Comparison of ENCODE assay signal across 8 cellular contexts in the genomic region with DNA sequence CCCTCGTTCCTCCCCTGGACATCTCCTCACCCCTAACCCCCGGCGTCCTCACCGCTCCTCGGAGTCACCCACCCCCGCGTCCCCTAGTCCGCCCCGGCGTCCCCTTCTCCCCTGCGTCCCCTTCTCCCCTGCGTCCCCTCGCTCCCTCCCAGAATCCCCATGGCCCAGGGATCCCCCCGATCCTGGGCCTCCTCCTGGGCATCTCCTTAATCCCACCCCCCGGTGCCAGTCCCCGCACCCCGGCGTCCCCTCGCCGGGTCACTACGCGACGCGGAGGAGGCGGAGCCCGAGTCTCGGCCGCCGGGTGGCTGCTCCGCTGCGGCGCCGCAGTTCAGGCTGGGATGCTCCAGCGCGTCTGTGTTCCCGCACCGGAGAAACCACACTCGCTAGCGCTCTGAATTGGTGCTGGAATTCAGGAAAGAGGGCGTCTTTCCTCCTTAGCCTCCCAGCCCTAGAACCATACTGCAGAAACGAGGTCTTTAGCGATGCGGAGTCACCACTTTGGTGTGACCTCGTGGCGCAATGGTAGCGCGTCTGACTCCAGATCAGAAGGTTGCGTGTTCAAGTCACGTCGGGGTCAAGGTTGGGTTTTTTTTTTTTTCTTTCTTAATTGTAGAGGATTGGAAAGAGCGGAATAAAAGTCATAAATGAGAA. TPM values are rescaled to one million over a fixed set of nuclear protein-coding genes. Genes with fewer than 3 reads are reported as not detected.
DNase-seq lines count a peak whose midpoint lies in the region; ATAC-seq and TF ChIP-seq lines count a peak whose summit lies in the region.

No MANE protein-coding gene starts in this region.

- no peaks in the 10 kb centered on the region for H3K27me3 ChIP-seq in upper lobe of right lung

- peak overlapping the region; percentile 77 for H3K27ac ChIP-seq in upper lobe of right lung

- peaks cover 2% of the 10 kb centered on the region for H3K36me3 Mint-ChIP-seq in T-helper 17 cell (ENCODE audit: low read depth)

- no peaks in the 10 kb centered on the region for H3K36me3 ChIP-seq in upper lobe of right lung

- peaks cover 9% of the 10 kb centered on the region for H3K4me1 Mint-ChIP-seq in T-helper 17 cell

- no peaks in the 10 kb centered on the region for H3K9me3 ChIP-seq in T-helper 17 cell (ENCODE audit: control insufficient read depth, low read length, poor library complexity, severe bottlenecking)
- no peaks in the 10 kb centered on the region for H3K9me3 ChIP-seq in upper lobe of right lung

- POLR2A ChIA-PET in HEK293T (lab: Yijun Ruan, JAX): no interaction called here

- peak overlapping the region; percentile 98 for H3K27ac Mint-ChIP-seq in T-helper 17 cell

- intact Hi-C loops in left ventricle myocardium superior (cut with micrococcal nuclease) (no loop called here), posterior vena cava (cut with DNase I) (loop anchor here in 1 of 2 donors (1.0 kb wide), 1 partner anchor 46 kb away; no protein-coding TSS in a partner anchor), upper lobe of right lung (cut with DNase I) (no loop called here)

- H3K4me3 ChIP-seq in upper lobe of right lung: peak overlapping the region; percentile 72

- H3K4me3 Mint-ChIP-seq in T-helper 17 cell: peak overlapping the region; percentile 93

- DNase-seq in ELF-1 (ENCODE audit: low read depth, low spot score) (peak; percentile 95), HEK293T (ENCODE audit: extremely low spot score) (peak; percentile 88), NCI-H1105 treated with DMSO at 0.1 percent for 48 hours (lab: John Stamatoyannopoulos, UW) (peak; percentile 94), T-helper 17 cell (peak; percentile 57 to 89 (median 77)), amygdala (lab: John Stamatoyannopoulos, UW) (peak; percentile 50 to 97 (median 82)), left ventricle myocardium superior (peak; percentile 89), posterior vena cava (ENCODE audit: low spot score) (peak; percentile 92), upper lobe of right lung (peak; percentile 91)

- TF ChIP-seq CTCF in upper lobe of right lung (IDR thresholded peaks at IDR 0.05): no peak

- CTCF ChIA-PET in HEK293T (lab: Yijun Ruan, JAX): no interaction called here

- H3K27me3 Mint-ChIP-seq in T-helper 17 cell: peaks cover 4% of the 10 kb centered on the region

- H3K4me1 ChIP-seq in upper lobe of right lung: no peaks in the 10 kb centered on the region

- peak; percentile 81 for ATAC-seq in T-helper 17 cell
- ATAC-seq in left ventricle myocardium superior: peak; percentile 94
- peak; percentile 92 for ATAC-seq in upper lobe of right lung

TF ChIP-seq in HEK293T, 16 proteins besides CTCF, POLR2A, EP300 and RAD21:
- peak; percentile 77; the same call in 1 of the 2 replicates for TF ChIP-seq CTBP1 (IDR thresholded peaks at IDR 0.05; ENCODE audit: borderline replicate concordance)
- TF ChIP-seq FOXA1 (IDR thresholded peaks at IDR 0.05): no peak
- no peak for TF ChIP-seq SUZ12 (IDR thresholded peaks at IDR 0.05)
- no peak for TF ChIP-seq HDGF (IDR thresholded peaks at IDR 0.05; ENCODE audit: borderline replicate concordance)
- no peak for TF ChIP-seq LEF1 (IDR thresholded peaks at IDR 0.05; ENCODE audit: borderline replicate concordance)
- TF ChIP-seq ARNT (IDR thresholded peaks at IDR 0.05): no peak
- no peak for TF ChIP-seq FOXK2 (IDR thresholded peaks at IDR 0.05)
- TF ChIP-seq ELF4 (IDR thresholded peaks at IDR 0.05): no peak
- TF ChIP-seq, protein P1, sequence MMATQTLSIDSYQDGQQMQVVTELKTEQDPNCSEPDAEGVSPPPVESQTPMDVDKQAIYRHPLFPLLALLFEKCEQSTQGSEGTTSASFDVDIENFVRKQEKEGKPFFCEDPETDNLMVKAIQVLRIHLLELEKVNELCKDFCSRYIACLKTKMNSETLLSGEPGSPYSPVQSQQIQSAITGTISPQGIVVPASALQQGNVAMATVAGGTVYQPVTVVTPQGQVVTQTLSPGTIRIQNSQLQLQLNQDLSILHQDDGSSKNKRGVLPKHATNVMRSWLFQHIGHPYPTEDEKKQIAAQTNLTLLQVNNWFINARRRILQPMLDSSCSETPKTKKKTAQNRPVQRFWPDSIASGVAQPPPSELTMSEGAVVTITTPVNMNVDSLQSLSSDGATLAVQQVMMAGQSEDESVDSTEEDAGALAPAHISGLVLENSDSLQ (IDR thresholded peaks at IDR 0.05): no peak
- TF ChIP-seq FOXM1 (IDR thresholded peaks at IDR 0.05; ENCODE audit: borderline replicate concordance): no peak
- TF ChIP-seq TARDBP (IDR thresholded peaks at IDR 0.05): peak; percentile 65; the same call in 1 of the 2 replicates
- TF ChIP-seq NFRKB (IDR thresholded peaks at IDR 0.05): no peak
- peak; percentile 94 for TF ChIP-seq ZNF384 (IDR thresholded peaks at IDR 0.05)
- TF ChIP-seq BHLHE40 (IDR thresholded peaks at IDR 0.05; ENCODE audit: borderline replicate concordance): no peak
- TF ChIP-seq SP1 (IDR thresholded peaks at IDR 0.05): no peak
- peak; percentile 49; the same call in 1 of the 2 replicates for TF ChIP-seq L3MBTL2 (conservative IDR thresholded peaks at IDR 0.05)

RNA-seq across cellular contexts. Expression of a gene that starts 25.9 kb away (rescaled TPM):
- total RNA-seq in T-helper 17 cell: not detected
- total RNA-seq in left ventricle myocardium superior: 4.6 TPM
- 1 to 10 TPM; 1.2 to 3.4 TPM for total RNA-seq in posterior vena cava
- total RNA-seq in upper lobe of right lung: 13.4 TPM

Comparison
In these comparisons a context has a peak if more than half of its experiments do, and no peak if none do; other contexts are left out.
1. Peak in every context shown above with its lines: DNase-seq, ATAC-seq, H3K4me3 ChIP-seq and H3K27ac ChIP-seq.